26 cellular contexts compared by ENCODE assay signal in the genomic region with DNA sequence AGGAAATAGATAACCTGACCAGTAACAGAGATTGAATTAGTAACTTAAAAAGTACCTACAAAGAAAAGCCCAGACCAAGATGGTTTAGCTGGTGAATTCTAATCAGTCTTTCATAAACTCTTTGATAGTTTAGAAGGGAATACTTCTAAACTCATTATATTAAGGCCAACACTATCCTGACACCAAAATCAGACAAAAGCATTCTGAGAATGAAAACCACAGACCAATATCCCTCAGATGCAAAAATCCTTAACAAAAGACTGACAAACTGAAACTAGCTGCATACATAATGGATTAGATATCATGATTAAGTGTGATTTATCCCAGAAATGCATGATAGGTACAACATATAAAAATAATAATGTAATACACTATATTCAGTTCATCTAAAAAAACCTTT.
"Had no signal": no experiment of that assay in that cellular context is flagged by ENCODE, and none has a peak within 500 bp of the region (broad histone marks: within the 10 kb centered on the region; RNA-seq: fewer than 3 reads in every experiment).

No MANE protein-coding gene starts in this region.

- H3K4me1 Mint-ChIP-seq: natural killer cell; nephron progenitor cell; neural progenitor cell; stimulated activated effector memory CD8-positive, alpha-beta T cell treated with anti-CD3 and anti-CD28 coated beads, Interleukin-12 subunit alpha, Interleukin-12 subunit beta, amount 100 ng/mL, for 72 hours; stimulated activated naive CD8-positive, alpha-beta T cell treated with anti-CD3 and anti-CD28 coated beads, Interleukin-15, amount 100 ng/mL, for 72 hours had no signal

- DNase-seq: heart right ventricle; kidney; left ventricle myocardium inferior; mesenchymal stem cell; naive B cell; natural killer cell; nephron progenitor cell; occipital lobe; right lobe of liver; stimulated activated CD4-positive, alpha-beta T cell treated with anti-CD3 and anti-CD28 coated beads, Interleukin-12 subunit alpha, Interleukin-12 subunit beta, amount 100 ng/mL, for 4 hours; stimulated activated CD4-positive, alpha-beta T cell treated with anti-CD3 and anti-CD28 coated beads, Interleukin-15, amount 100 ng/mL, for 24 hours; stimulated activated CD4-positive, alpha-beta T cell treated with anti-CD3 and anti-CD28 coated beads, Interleukin-2, amount 100 ng/mL, for 24 hours; stimulated activated CD4-positive, alpha-beta T cell treated with anti-CD3 and anti-CD28 coated beads, Interleukin-4, amount 100 ng/mL, for 1 hour; stimulated activated naive CD4-positive, alpha-beta T cell treated with Interleukin-2 at 50 U/mL for 16 hours; stimulated activated naive CD8-positive, alpha-beta T cell treated with anti-CD3 and anti-CD28 coated beads, Interleukin-15, amount 100 ng/mL, for 72 hours; substantia nigra; uterus had no signal

- ATAC-seq: heart right ventricle; natural killer cell; right lobe of liver; stimulated activated effector memory CD8-positive, alpha-beta T cell treated with anti-CD3 and anti-CD28 coated beads, Interleukin-12 subunit alpha, Interleukin-12 subunit beta, amount 100 ng/mL, for 72 hours; stimulated activated naive CD8-positive, alpha-beta T cell treated with anti-CD3 and anti-CD28 coated beads, Interleukin-15, amount 100 ng/mL, for 72 hours had no signal

- H3K4me2 ChIP-seq: hepatocyte, neural progenitor cell had no signal

- H3K36me3 ChIP-seq: neutrophil, right lobe of liver, uterus had no signal

- H2AFZ ChIP-seq: hepatocyte, neural progenitor cell had no signal

- FAIRE-seq: kidney had no signal

- H3K27ac ChIP-seq: heart right ventricle, hepatocyte, left ventricle myocardium inferior, neural progenitor cell, neutrophil, right atrium auricular region, right lobe of liver, skin epidermis, tibial nerve, uterus had no signal

- H3K4me3 Mint-ChIP-seq: naive B cell; natural killer cell; nephron progenitor cell; neural progenitor cell; stimulated activated effector memory CD8-positive, alpha-beta T cell treated with anti-CD3 and anti-CD28 coated beads, Interleukin-12 subunit alpha, Interleukin-12 subunit beta, amount 100 ng/mL, for 72 hours; stimulated activated naive CD8-positive, alpha-beta T cell treated with anti-CD3 and anti-CD28 coated beads, Interleukin-15, amount 100 ng/mL, for 72 hours; type B pancreatic cell had no signal

- H3K27me3 Mint-ChIP-seq: naive B cell; progenitor cell of endocrine pancreas; stimulated activated naive CD8-positive, alpha-beta T cell treated with anti-CD3 and anti-CD28 coated beads, Interleukin-15, amount 100 ng/mL, for 72 hours; type B pancreatic cell had no signal

- H3K9me3 ChIP-seq: uterus had no signal

- H3K27ac Mint-ChIP-seq: natural killer cell; nephron progenitor cell; neural progenitor cell; progenitor cell of endocrine pancreas; stimulated activated effector memory CD8-positive, alpha-beta T cell treated with anti-CD3 and anti-CD28 coated beads, Interleukin-12 subunit alpha, Interleukin-12 subunit beta, amount 100 ng/mL, for 72 hours; type B pancreatic cell had no signal

- H3K4me3 ChIP-seq: heart right ventricle, hepatocyte, left ventricle myocardium inferior, neural progenitor cell, right atrium auricular region, right lobe of liver, skin epidermis, tibial nerve, uterus had no signal

- H3K4me1 ChIP-seq: heart right ventricle, left ventricle myocardium inferior, neural progenitor cell, right atrium auricular region, right lobe of liver, tibial nerve, uterus had no signal

- H3K27me3 ChIP-seq: heart right ventricle, hepatocyte, neural progenitor cell, neutrophil, right atrium auricular region, right lobe of liver, tibial nerve, uterus had no signal

- H3K9ac ChIP-seq: neural progenitor cell had no signal
